8 cellular contexts compared by ENCODE assay signal in genomic region chr21:17513214-17514123, GRCh38. TPM values are rescaled to one million over a fixed set of nuclear protein-coding genes. Genes with fewer than 3 reads are reported as not detected.
A peak's percentile ranks its signal among the peaks of the same experiment; 100 is the strongest.
DNase-seq lines count a peak whose midpoint lies in the region; ATAC-seq and TF ChIP-seq lines count a peak whose summit lies in the region.

No MANE protein-coding gene starts in this region.

- H3K9me3 Mint-ChIP-seq in HFFc6, result no peaks in the 10 kb centered on the region
- no peaks in the 10 kb centered on the region for H3K9me3 Mint-ChIP-seq in activated T-cell treated with anti-CD3 and anti-CD28 coated beads, Interleukin-2, amount 50 U/mL, for 4 hours
- no peaks in the 10 kb centered on the region for H3K9me3 Mint-ChIP-seq in naive thymus-derived CD8-positive, alpha-beta T cell
- no peaks in the 10 kb centered on the region for H3K9me3 Mint-ChIP-seq in type B pancreatic cell

- H3K27me3 Mint-ChIP-seq in HFFc6 (ENCODE audit: insufficient read depth), result peaks cover 3% of the 10 kb centered on the region; the same call in 1 of the 2 replicates
- peaks cover 25% of the 10 kb centered on the region for H3K27me3 Mint-ChIP-seq in activated T-cell treated with anti-CD3 and anti-CD28 coated beads, Interleukin-2, amount 50 U/mL, for 4 hours (ENCODE audit: low read depth)
- peaks cover 6 to 37% (median 15%) of the 10 kb centered on the region in 5 donors for H3K27me3 Mint-ChIP-seq in naive thymus-derived CD8-positive, alpha-beta T cell
- H3K27me3 Mint-ChIP-seq in type B pancreatic cell, result peaks cover 9% of the 10 kb centered on the region

- H3K27ac ChIP-seq in fibroblast of lung (ENCODE audit: insufficient read depth, low read length), result no peak overlapping the region

- ATAC-seq in activated T-cell treated with anti-CD3 and anti-CD28 coated beads, Interleukin-2, amount 50 U/mL, for 4 hours, result peak; percentile 61 to 64
- ATAC-seq in naive thymus-derived CD8-positive, alpha-beta T cell, result peak; percentile 20 to 47

- DNase-seq in GM06990 (ENCODE audit: extremely low read depth, insufficient read length), result peak; percentile 12
- DNase-seq in HFFc6, result no peak
- DNase-seq in NCI-H2171 (lab: John Stamatoyannopoulos, UW), result peak; percentile 54
- peak; percentile 9 for DNase-seq in activated T-cell treated with anti-CD3 and anti-CD28 coated beads, Interleukin-2, amount 50 U/mL, for 4 hours
- DNase-seq in fibroblast of lung (ENCODE audit: low read depth in 2 of 2), result peak; percentile 29 to 61
- DNase-seq in naive thymus-derived CD8-positive, alpha-beta T cell, result peak in 9 of 10 donors; percentile 2 to 64 (median 22)
- DNase-seq in type B pancreatic cell (ENCODE audit: extremely low spot score, unreplicated experiment), result peak; percentile 73
- no peak for DNase-seq in NK-92 treated with Interleukin-12 subunit alpha and Interleukin-12 subunit beta, amount 100 ng/mL, for 24 hours (lab: John Stamatoyannopoulos, UW)

- no peak overlapping the region for H3K9ac ChIP-seq in fibroblast of lung (ENCODE audit: insufficient read depth, low read length)

- POLR2A ChIA-PET in naive thymus-derived CD8-positive, alpha-beta T cell (lab: Charles Lee), result no interaction called here

- peak overlapping the region; percentile 58 for H2AFZ ChIP-seq in fibroblast of lung (ENCODE audit: low read length)

- peaks cover 2% of the 10 kb centered on the region for H3K4me1 ChIP-seq in fibroblast of lung (ENCODE audit: control insufficient read depth, extremely low read depth, insufficient read depth, low read length)

- H3K36me3 ChIP-seq in GM06990 (ENCODE audit: control insufficient read depth, insufficient read depth, low read length), result no peaks in the 10 kb centered on the region
- H3K36me3 ChIP-seq in fibroblast of lung (ENCODE audit: control insufficient read depth, insufficient read depth, low read length), result no peaks in the 10 kb centered on the region

- peak overlapping the region; percentile 82 for H3K4me2 ChIP-seq in fibroblast of lung (ENCODE audit: extremely low read depth, insufficient read depth, low read length)

- no peaks in the 10 kb centered on the region for H3K9me3 ChIP-seq in fibroblast of lung (ENCODE audit: control insufficient read depth, insufficient read depth, low read depth, low read length)

- H3K27ac Mint-ChIP-seq in HFFc6 (no peak overlapping the region), type B pancreatic cell (peak overlapping the region; percentile 95)
- peak overlapping the region in 8 of 10 donors; percentile 49 to 92 (median 78) for H3K27ac Mint-ChIP-seq in naive thymus-derived CD8-positive, alpha-beta T cell

- no peaks in the 10 kb centered on the region for H4K20me1 ChIP-seq in fibroblast of lung (ENCODE audit: control insufficient read depth, extremely low read depth, insufficient read depth, low read length)

- peaks cover 23% of the 10 kb centered on the region for H3K4me1 Mint-ChIP-seq in HFFc6 (ENCODE audit: low read depth)
- peaks cover 20% of the 10 kb centered on the region for H3K4me1 Mint-ChIP-seq in activated T-cell treated with anti-CD3 and anti-CD28 coated beads, Interleukin-2, amount 50 U/mL, for 4 hours (ENCODE audit: low read depth)
- peaks cover 5 to 27% (median 20%) of the 10 kb centered on the region in 4 donors for H3K4me1 Mint-ChIP-seq in naive thymus-derived CD8-positive, alpha-beta T cell
- peaks cover 25% of the 10 kb centered on the region for H3K4me1 Mint-ChIP-seq in type B pancreatic cell (ENCODE audit: unreplicated experiment)

- no peaks in the 10 kb centered on the region for H3K79me2 ChIP-seq in fibroblast of lung (ENCODE audit: control insufficient read depth, insufficient read depth, low read length)

- H3K4me3 ChIP-seq in GM06990 (replicated peaks; ENCODE audit: low read depth, low read length), result peak overlapping the region; percentile 62
- H3K4me3 ChIP-seq in fibroblast of lung (replicated peaks in 1 of 4; ENCODE audit: control extremely low read depth in 1 of 4, insufficient read depth in 1 of 4, low read depth in 3 of 4, low read length in 4 of 4), result peak overlapping the region; percentile 50 to 73 (median 59)

- no peak for TF ChIP-seq CTCF in GM06990 (IDR thresholded peaks at IDR 0.05; ENCODE audit: insufficient read depth, low read length, poor library complexity, severe bottlenecking)
- TF ChIP-seq CTCF in HFFc6 (IDR thresholded peaks at IDR 0.05), result no peak
- no peak for TF ChIP-seq CTCF in fibroblast of lung (conservative IDR thresholded peaks at IDR 0.05 in 1 of 2, IDR thresholded peaks at IDR 0.05 in 1 of 2; ENCODE audit: low read depth in 1 of 2, low read length in 2 of 2)
- peak; percentile 37 for TF ChIP-seq CTCF in type B pancreatic cell (conservative IDR thresholded peaks at IDR 0.05)

- H3K27me3 ChIP-seq in GM06990 (replicated peaks; ENCODE audit: control insufficient read depth, insufficient read depth, low read length), result no peaks in the 10 kb centered on the region; the same call in 1 of the 2 replicates
- peaks cover 2% of the 10 kb centered on the region for H3K27me3 ChIP-seq in fibroblast of lung (ENCODE audit: control insufficient read depth, insufficient read depth, low read length)

- H3K4me3 Mint-ChIP-seq in HFFc6 (peak overlapping the region; percentile 78), type B pancreatic cell (peak overlapping the region; percentile 93)
- peak overlapping the region; percentile 86 for H3K4me3 Mint-ChIP-seq in activated T-cell treated with anti-CD3 and anti-CD28 coated beads, Interleukin-2, amount 50 U/mL, for 4 hours
- peak overlapping the region; percentile 82 to 94 (median 90) for H3K4me3 Mint-ChIP-seq in naive thymus-derived CD8-positive, alpha-beta T cell

- no peaks in the 10 kb centered on the region for H3K36me3 Mint-ChIP-seq in HFFc6 (ENCODE audit: low read depth)
- H3K36me3 Mint-ChIP-seq in activated T-cell treated with anti-CD3 and anti-CD28 coated beads, Interleukin-2, amount 50 U/mL, for 4 hours (ENCODE audit: insufficient read depth), result no peaks in the 10 kb centered on the region
- H3K36me3 Mint-ChIP-seq in naive thymus-derived CD8-positive, alpha-beta T cell, result no peaks in the 10 kb centered on the region
- peaks cover 19% of the 10 kb centered on the region for H3K36me3 Mint-ChIP-seq in type B pancreatic cell

RNA-seq across cellular contexts. Expression of gene CXADR, which starts 0.6 kb away (rescaled TPM):
- total RNA-seq in HFFc6 (2021; fragmentation: NEBNext Ultra II Directional; extraction: Animal tissue kit (Norgen Biotek cat#: 25700)), result under 1 TPM in 4 of 6 experiments, not detected in 2; 0.05 to 0.28 (median 0.09) TPM
- total RNA-seq in activated T-cell treated with anti-CD3 and anti-CD28 coated beads, Interleukin-2, amount 50 U/mL, for 4 hours, result under 1 TPM; 0.30 to 0.66 (median 0.63) TPM
- total RNA-seq in fibroblast of lung (9.0 and 9.9 TPM in 2 replicates), type B pancreatic cell (ENCODE audit: low replicate concordance) (47.3 and 52.1 TPM in 2 replicates)
- polyA plus RNA-seq in fibroblast of lung, result 0.69 and 4.2 TPM in 2 replicates
- polyA plus RNA-seq in fibroblast of lung (2012), result 0.66 and 1.3 TPM in 2 replicates
- polyA minus RNA-seq in fibroblast of lung (ENCODE audit: low replicate concordance), result 0.37 and 0.82 TPM in 2 replicates
- total RNA-seq in naive thymus-derived CD8-positive, alpha-beta T cell, result under 1 TPM; 0.99 TPM
- polyA plus RNA-seq in naive thymus-derived CD8-positive, alpha-beta T cell, result under 1 TPM; 0.20 to 0.99 (median 0.66) TPM

Comparison
In these comparisons a context has a peak if more than half of its experiments do, and no peak if none do; other contexts are left out.
1. DNase-seq: peak in GM06990 (single experiment), NCI-H2171 (single experiment), activated T-cell treated with anti-CD3 and anti-CD28 coated beads, Interleukin-2, amount 50 U/mL, for 4 hours (single experiment), fibroblast of lung (2 of 2), naive thymus-derived CD8-positive, alpha-beta T cell (9 of 10) and type B pancreatic cell (single experiment); none in HFFc6 (single experiment) and NK-92 treated with Interleukin-12 subunit alpha and Interleukin-12 subunit beta, amount 100 ng/mL, for 24 hours (single experiment).
2. Peak in every context shown above with its lines, with median percentiles within 50 percentile points of each other: H3K4me3 Mint-ChIP-seq.